2 cellular contexts compared by ENCODE assay signal in the genomic region with DNA sequence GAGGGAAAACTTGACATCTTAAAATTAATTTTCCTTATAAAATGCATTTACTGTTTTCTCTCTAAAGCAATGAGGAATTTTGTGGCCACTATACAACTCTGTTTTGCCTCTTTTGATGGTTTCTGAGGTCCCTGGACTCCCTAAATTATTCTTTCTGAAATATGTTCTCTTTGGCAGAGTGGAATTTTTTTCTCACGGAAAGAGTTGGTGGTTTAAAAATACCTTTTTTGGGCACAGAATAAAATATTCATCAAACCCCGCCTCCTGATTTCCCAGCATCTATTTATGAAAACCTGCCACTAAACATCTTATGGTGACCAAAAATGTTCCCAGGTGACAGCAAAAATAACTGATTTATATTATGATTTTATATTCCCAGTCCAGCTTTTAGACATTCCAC.
TF ChIP-seq lines count a peak whose summit lies in the region.

No MANE protein-coding gene starts in this region.

TF ChIP-seq in SK-N-SH, 30 proteins besides CTCF, POLR2A, EP300 and RAD21 (continued from another document):
- TF ChIP-seq TAF1 (IDR thresholded peaks at IDR 0.05; ENCODE audit: borderline replicate concordance, low read depth, low read length) (no peak), NFIC (IDR thresholded peaks at IDR 0.05; ENCODE audit: borderline replicate concordance) (no peak), EZH2phosphoT487 (IDR thresholded peaks at IDR 0.05; ENCODE audit: borderline replicate concordance, low read depth) (no peak), MAX (IDR thresholded peaks at IDR 0.05; ENCODE audit: low read depth) (no peak)

TF ChIP-seq in SK-N-SH treated with all-trans-retinoic acid at 6 μM for 48 hours, 23 proteins besides CTCF, POLR2A, EP300 and RAD21 (continued from another document):
- TF ChIP-seq, protein P1, sequence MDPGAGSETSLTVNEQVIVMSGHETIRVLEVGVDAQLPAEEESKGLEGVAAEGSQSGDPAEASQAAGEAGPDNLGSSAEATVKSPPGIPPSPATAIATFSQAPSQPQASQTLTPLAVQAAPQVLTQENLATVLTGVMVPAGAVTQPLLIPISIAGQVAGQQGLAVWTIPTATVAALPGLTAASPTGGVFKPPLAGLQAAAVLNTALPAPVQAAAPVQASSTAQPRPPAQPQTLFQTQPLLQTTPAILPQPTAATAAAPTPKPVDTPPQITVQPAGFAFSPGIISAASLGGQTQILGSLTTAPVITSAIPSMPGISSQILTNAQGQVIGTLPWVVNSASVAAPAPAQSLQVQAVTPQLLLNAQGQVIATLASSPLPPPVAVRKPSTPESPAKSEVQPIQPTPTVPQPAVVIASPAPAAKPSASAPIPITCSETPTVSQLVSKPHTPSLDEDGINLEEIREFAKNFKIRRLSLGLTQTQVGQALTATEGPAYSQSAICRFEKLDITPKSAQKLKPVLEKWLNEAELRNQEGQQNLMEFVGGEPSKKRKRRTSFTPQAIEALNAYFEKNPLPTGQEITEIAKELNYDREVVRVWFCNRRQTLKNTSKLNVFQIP (CRISPR knock-in tag; IDR thresholded peaks at IDR 0.05; ENCODE audit: borderline replicate concordance, low read depth): no peak
